8 cellular contexts compared by ENCODE assay signal in the genomic region with DNA sequence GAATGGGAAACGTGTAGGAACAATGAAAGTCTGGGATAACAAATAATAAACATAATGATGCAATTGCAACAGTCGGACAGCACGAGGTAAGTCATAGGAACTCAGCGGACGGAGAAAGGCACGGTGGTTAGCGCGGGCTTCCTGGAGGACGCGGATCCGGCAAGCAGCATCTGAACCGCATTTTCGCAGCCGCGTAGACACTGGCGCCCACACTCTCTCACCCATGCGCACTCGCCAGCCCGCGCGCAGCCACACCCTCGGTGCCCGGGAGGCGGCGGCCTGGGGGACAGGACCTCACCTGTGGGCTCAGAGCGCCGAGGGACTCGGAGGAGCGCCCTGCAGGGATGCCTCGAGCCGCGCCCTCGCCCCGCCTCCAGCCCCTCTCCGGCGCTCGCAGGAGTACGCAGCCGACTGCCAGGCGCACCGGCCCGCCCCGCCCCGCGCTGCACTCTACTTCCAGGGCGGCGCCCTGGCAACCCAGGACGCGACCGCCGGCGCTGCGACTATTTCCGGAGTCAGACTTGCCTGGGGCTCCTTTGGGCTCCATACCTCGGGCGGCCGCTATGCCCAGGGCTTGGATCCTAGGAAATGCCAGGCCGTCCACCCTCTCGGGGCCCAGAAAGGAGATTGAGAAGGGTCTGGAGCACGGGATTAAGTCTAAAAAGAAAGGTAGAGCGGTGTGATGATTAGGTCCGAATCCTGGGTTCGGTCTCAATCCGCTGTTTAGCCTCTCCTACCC. TPM values are rescaled to one million over a fixed set of nuclear protein-coding genes. Genes with fewer than 3 reads are reported as not detected.
DNase-seq lines count a peak whose midpoint lies in the region; ATAC-seq and TF ChIP-seq lines count a peak whose summit lies in the region.

TSS of gene TTLL1 (minus strand) at position 413 of the 739 bp plus-strand sequence. CDS start 13,805 bp downstream, outside the sequence.

- DNase-seq in GM12865 (ENCODE audit: low read depth) (peak; percentile 94), NCI-H1930 (lab: John Stamatoyannopoulos, UW) (peak; percentile 82 to 83), T-helper 9 cell (peak; percentile 82), astrocyte of the hippocampus (ENCODE audit: low read depth, low spot score) (peak; percentile 95), hypothalamus (lab: John Stamatoyannopoulos, UW) (peak in 50 of 51 donors; percentile 16 to 89 (median 75)), sciatic nerve (ENCODE audit: low spot score) (peak; percentile 90)

- peak within 1 kb of the TSS; percentile 82 for H3K4me3 ChIP-seq in GM12865 (ENCODE audit: low read depth, low read length)

- no peak for TF ChIP-seq CTCF in GM12865 (IDR thresholded peaks at IDR 0.05; ENCODE audit: insufficient read depth, low read depth, low read length, missing control alignments)

- ATAC-seq in HG02759 (IDR thresholded peaks at IDR 0.05; ENCODE audit: unreplicated experiment), result peak; percentile 95
- peak; percentile 95 for ATAC-seq in sciatic nerve
- ATAC-seq in GM18870 (IDR thresholded peaks at IDR 0.05; ENCODE audit: unreplicated experiment), result no peak

- intact Hi-C loops in sciatic nerve (cut with DNase I), result no loop called here

RNA-seq across cellular contexts. Expression of gene TTLL1, which starts in this region (rescaled TPM):
- 9.1 TPM for total RNA-seq in sciatic nerve
